17 cellular contexts compared by ENCODE assay signal in genomic region chr4:139890810-139891209, GRCh38.
DNase-seq lines count a peak whose midpoint lies in the region; ATAC-seq and TF ChIP-seq lines count a peak whose summit lies in the region.
"Had no signal": no experiment of that assay in that cellular context is flagged by ENCODE, and none has a peak within 500 bp of the region (broad histone marks: within the 10 kb centered on the region; RNA-seq: fewer than 3 reads in every experiment).

No MANE protein-coding gene starts in this region.

- TF ChIP-seq RAD21 in SK-N-SH (IDR thresholded peaks at IDR 0.05; ENCODE audit: low read length) = no peak; the same call in 1 of the 2 replicates

- H3K27me3 Mint-ChIP-seq in Calu3 (ENCODE audit: unreplicated experiment) = no peaks in the 10 kb centered on the region

- H3K9ac ChIP-seq in SK-N-SH (no peak overlapping the region; the same call in 1 of the 2 replicates), fibroblast of lung (ENCODE audit: insufficient read depth, low read length) (no peak overlapping the region)

- TF ChIP-seq CTCF in cardiac muscle cell (IDR thresholded peaks at IDR 0.05; ENCODE audit: low read depth, low read length) (peak; percentile 32), heart left ventricle (IDR thresholded peaks at IDR 0.05) (no peak), SK-N-SH (IDR thresholded peaks at IDR 0.05) (peak; percentile 50), fibroblast of lung (conservative IDR thresholded peaks at IDR 0.05 in 1 of 2, IDR thresholded peaks at IDR 0.05 in 1 of 2; ENCODE audit: low read depth in 1 of 2, low read length in 2 of 2) (no peak), Calu3 (IDR thresholded peaks at IDR 0.05; ENCODE audit: unreplicated experiment) (no peak)

- H3K9me3 Mint-ChIP-seq in Calu3 (ENCODE audit: low read depth, unreplicated experiment) = no peaks in the 10 kb centered on the region
- H3K9me3 Mint-ChIP-seq: activated naive CD4-positive, alpha-beta T cell treated with anti-CD3 and anti-CD28 coated beads, Interleukin-2, amount 50 U/mL, for 72 hours; stimulated activated memory B cell treated with anti-CD40 and anti-IgM and Interleukin-4, amounts not matched to agents 10 μg/mL and 1 μg/mL and 100 μg/mL, for 72 hours had no signal

- no peak overlapping the region for H3K27ac ChIP-seq in cardiac muscle cell
- no peak overlapping the region for H3K27ac ChIP-seq in heart left ventricle
- peak overlapping the region; percentile 80 to 98 for H3K27ac ChIP-seq in SK-N-SH (ENCODE audit: low read depth in 2 of 2, low read length in 1 of 2)
- H3K27ac ChIP-seq in fibroblast of lung (ENCODE audit: insufficient read depth, low read length) = no peak overlapping the region
- H3K27ac ChIP-seq: sigmoid colon had no signal

- no peaks in the 10 kb centered on the region for H3K9me2 ChIP-seq in SK-N-SH

- H3K4me3 ChIP-seq in cardiac muscle cell (no peak overlapping the region), heart left ventricle (no peak overlapping the region), SK-N-SH (ENCODE audit: low read depth in 2 of 2, low read length in 1 of 2) (no peak overlapping the region), fibroblast of lung (replicated peaks in 1 of 4; ENCODE audit: control extremely low read depth in 1 of 4, insufficient read depth in 1 of 4, low read depth in 3 of 4, low read length in 4 of 4) (no peak overlapping the region)
- H3K4me3 ChIP-seq: sigmoid colon, upper lobe of left lung had no signal

- POLR2A ChIA-PET in SK-N-SH (lab: Yijun Ruan, JAX) = interaction anchor here (1.1 to 3.6 kb wide), 12 partner anchors 11 to 362 kb away, joined by 3 to 24 read pairs (median 8); no protein-coding TSS in a partner anchor

- 83 to 90% (median 84%) methylated on average over 8 of the region's 8 CpGs for WGBS in heart left ventricle, 4 donors
- 43% methylated on average over 8 of the region's 8 CpGs for WGBS in SK-N-SH (ENCODE audit: low lambda C conversion rate)

- TF ChIP-seq POLR2A in heart left ventricle (IDR thresholded peaks at IDR 0.05) = no peak

- DNase-seq in cardiac muscle cell (ENCODE audit: low read depth in 1 of 2, low spot score in 1 of 2) = peak in 1 of 2 donors; percentile 82
- no peak for DNase-seq in heart left ventricle
- DNase-seq in SK-N-SH = no peak
- peak; percentile 60 to 77 for DNase-seq in fibroblast of lung (ENCODE audit: low read depth in 2 of 2)
- DNase-seq in medulla oblongata (ENCODE audit: extremely low spot score) = no peak
- DNase-seq in posterior vena cava (ENCODE audit: low spot score) = no peak
- no peak for DNase-seq in Calu3
- DNase-seq in kidney tubule cell (ENCODE audit: low spot score) = no peak
- DNase-seq: activated CD4-positive, alpha-beta T cell treated with anti-CD3 and anti-CD28 coated beads for 48 hours; DMS153; H7; NCI-H2029; RPMI8226; sigmoid colon; upper lobe of left lung had no signal

- H3K36me3 Mint-ChIP-seq in Calu3 (ENCODE audit: insufficient read depth, unreplicated experiment) = no peaks in the 10 kb centered on the region
- H3K36me3 Mint-ChIP-seq: activated naive CD4-positive, alpha-beta T cell treated with anti-CD3 and anti-CD28 coated beads, Interleukin-2, amount 50 U/mL, for 72 hours; stimulated activated memory B cell treated with anti-CD40 and anti-IgM and Interleukin-4, amounts not matched to agents 10 μg/mL and 1 μg/mL and 100 μg/mL, for 72 hours had no signal

- intact Hi-C loops in heart left ventricle (cut with DNase I) = no loop called here
- intact Hi-C loops in posterior vena cava (cut with DNase I) = loop anchor here in 1 of 2 donors (10.0 kb wide), 1 partner anchor 364 kb away; no protein-coding TSS in a partner anchor
- intact Hi-C loops in Calu3 (cut with micrococcal nuclease; ENCODE audit: unreplicated experiment) = no loop called here

- peak overlapping the region; percentile 75 for H2AFZ ChIP-seq in SK-N-SH (ENCODE audit: low read depth)
- H2AFZ ChIP-seq in fibroblast of lung (ENCODE audit: low read length) = no peak overlapping the region

- BruUV-seq in Calu3 (replicated peaks; lab: Mats Ljungman, UMichigan) = no TSS peak

- H3K36me3 ChIP-seq in cardiac muscle cell (no peaks in the 10 kb centered on the region), heart left ventricle (peaks cover 0 to 7% (median 0%) of the 10 kb centered on the region in 9 donors), SK-N-SH (replicated peaks in 1 of 2; ENCODE audit: control insufficient read depth in 1 of 2, insufficient read depth in 2 of 2, low read length in 1 of 2) (no peaks in the 10 kb centered on the region), fibroblast of lung (ENCODE audit: control insufficient read depth, insufficient read depth, low read length) (no peaks in the 10 kb centered on the region)

- no peak for ATAC-seq in heart left ventricle

- H3K4me3 Mint-ChIP-seq in Calu3 (ENCODE audit: low read depth, unreplicated experiment) = no peak overlapping the region
- H3K4me3 Mint-ChIP-seq: stimulated activated memory B cell treated with anti-CD40 and anti-IgM and Interleukin-4, amounts not matched to agents 10 μg/mL and 1 μg/mL and 100 μg/mL, for 72 hours had no signal

- H3K4me2 ChIP-seq in SK-N-SH = peak overlapping the region; percentile 69
- no peak overlapping the region for H3K4me2 ChIP-seq in fibroblast of lung (ENCODE audit: extremely low read depth, insufficient read depth, low read length)

- peaks cover 22% of the 10 kb centered on the region for H3K4me1 ChIP-seq in cardiac muscle cell (ENCODE audit: low read depth)
- H3K4me1 ChIP-seq in heart left ventricle = peaks cover 0 to 25% (median 0%) of the 10 kb centered on the region in 12 donors
- peaks cover 36 to 44% of the 10 kb centered on the region in 2 experiments for H3K4me1 ChIP-seq in SK-N-SH (ENCODE audit: control insufficient read depth in 1 of 2, insufficient read depth in 2 of 2, low read depth in 1 of 2, low read length in 1 of 2)
- peaks cover 5% of the 10 kb centered on the region for H3K4me1 ChIP-seq in fibroblast of lung (ENCODE audit: control insufficient read depth, extremely low read depth, insufficient read depth, low read length)

- CTCF ChIA-PET in SK-N-SH (lab: Yijun Ruan, JAX) = interaction anchor here (1.1 to 1.8 kb wide), 5 partner anchors 10 to 363 kb away, joined by 3 to 7 read pairs (median 3); no protein-coding TSS in a partner anchor
- CTCF ChIA-PET in Calu3 (lab: Charles Lee) = no interaction called here

- H3K27ac Mint-ChIP-seq in Calu3 (ENCODE audit: unreplicated experiment) = no peak overlapping the region
- H3K27ac Mint-ChIP-seq: activated naive CD4-positive, alpha-beta T cell treated with anti-CD3 and anti-CD28 coated beads, Interleukin-2, amount 50 U/mL, for 72 hours; stimulated activated memory B cell treated with anti-CD40 and anti-IgM and Interleukin-4, amounts not matched to agents 10 μg/mL and 1 μg/mL and 100 μg/mL, for 72 hours had no signal

- no peaks in the 10 kb centered on the region for H3K27me3 ChIP-seq in cardiac muscle cell
- no peaks in the 10 kb centered on the region for H3K27me3 ChIP-seq in heart left ventricle
- H3K27me3 ChIP-seq in SK-N-SH (ENCODE audit: insufficient read depth) = no peaks in the 10 kb centered on the region
- no peaks in the 10 kb centered on the region for H3K27me3 ChIP-seq in fibroblast of lung (ENCODE audit: control insufficient read depth, insufficient read depth, low read length)
- H3K27me3 ChIP-seq: sigmoid colon, upper lobe of left lung had no signal

- peaks cover 10% of the 10 kb centered on the region for H3F3A ChIP-seq in SK-N-SH (replicated peaks; ENCODE audit: insufficient read depth)

- no peaks in the 10 kb centered on the region for H3K4me1 Mint-ChIP-seq in Calu3 (ENCODE audit: low read depth, unreplicated experiment)
- H3K4me1 Mint-ChIP-seq: stimulated activated memory B cell treated with anti-CD40 and anti-IgM and Interleukin-4, amounts not matched to agents 10 μg/mL and 1 μg/mL and 100 μg/mL, for 72 hours had no signal

- H4K20me1 ChIP-seq in SK-N-SH (ENCODE audit: insufficient read depth) (no peaks in the 10 kb centered on the region), fibroblast of lung (ENCODE audit: control insufficient read depth, extremely low read depth, insufficient read depth, low read length) (no peaks in the 10 kb centered on the region)

- TF ChIP-seq EP300 in SK-N-SH (IDR thresholded peaks at IDR 0.05; ENCODE audit: borderline replicate concordance in 1 of 2, low read depth in 1 of 2, low read length in 1 of 2) = no peak; a peak in 1 of 4 replicates

- H3K79me2 ChIP-seq in SK-N-SH (ENCODE audit: insufficient read depth) = no peaks in the 10 kb centered on the region; the same call in 1 of the 2 replicates
- no peaks in the 10 kb centered on the region for H3K79me2 ChIP-seq in fibroblast of lung (ENCODE audit: control insufficient read depth, insufficient read depth, low read length)

- H3K9me3 ChIP-seq in cardiac muscle cell (ENCODE audit: low read depth) (no peaks in the 10 kb centered on the region), heart left ventricle (no peaks in the 10 kb centered on the region), SK-N-SH (no peaks in the 10 kb centered on the region), fibroblast of lung (ENCODE audit: control insufficient read depth, insufficient read depth, low read depth, low read length) (no peaks in the 10 kb centered on the region)
- H3K9me3 ChIP-seq: sigmoid colon, upper lobe of left lung had no signal

TF ChIP-seq in SK-N-SH, 30 proteins besides CTCF, POLR2A, EP300 and RAD21:
- TF ChIP-seq USF2 (IDR thresholded peaks at IDR 0.05; ENCODE audit: borderline replicate concordance, low read depth, low read length) = no peak
- peak; percentile 30; the same call in 1 of the 2 replicates for TF ChIP-seq JUND (IDR thresholded peaks at IDR 0.05)
- TF ChIP-seq MEF2A (IDR thresholded peaks at IDR 0.05; ENCODE audit: borderline replicate concordance, low read depth) = no peak
- 0 out of 2 replicates have a peak, but pooled peaks have one; percentile 43 for TF ChIP-seq FOSL2 (IDR thresholded peaks at IDR 0.05; ENCODE audit: borderline replicate concordance, low read depth)
- TF ChIP-seq MXI1 (IDR thresholded peaks at IDR 0.05; ENCODE audit: low read depth, low read length) = no peak
- no peak for TF ChIP-seq SMC3 (IDR thresholded peaks at IDR 0.05; ENCODE audit: low read depth, low read length)
- TF ChIP-seq FOXJ3 (CRISPR knock-in tag; IDR thresholded peaks at IDR 0.05) = no peak

Comparison
In these comparisons a context has a peak if more than half of its experiments do, and no peak if none do; other contexts are left out.
1. CTCF ChIP-seq: peak in cardiac muscle cell (single experiment) and SK-N-SH (single experiment); none in heart left ventricle (0 of 12), fibroblast of lung (0 of 2) and Calu3 (single experiment).
2. DNase-seq: peak in fibroblast of lung (2 of 2); none in heart left ventricle (0 of 5), SK-N-SH (single experiment), medulla oblongata (single experiment), posterior vena cava (single experiment), Calu3 (single experiment) and kidney tubule cell (single experiment).
3. H3K27ac ChIP-seq: peak in SK-N-SH (2 of 2); none in cardiac muscle cell (single experiment), heart left ventricle (0 of 12) and fibroblast of lung (single experiment).